ENCODE assay signal across 17 cellular contexts in genomic region chr11:117055449-117055848, GRCh38. TPM values are rescaled to one million over a fixed set of nuclear protein-coding genes. Genes with fewer than 3 reads are reported as not detected.
A peak's percentile ranks its signal among the peaks of the same experiment; 100 is the strongest.
DNase-seq lines count a peak whose midpoint lies in the region; ATAC-seq, FAIRE-seq and TF ChIP-seq lines count a peak whose summit lies in the region.
"Had no signal": no experiment of that assay in that cellular context is flagged by ENCODE, and none has a peak within 500 bp of the region (broad histone marks: within the 10 kb centered on the region; RNA-seq: fewer than 3 reads in every experiment).

No MANE protein-coding gene starts in this region.

- H3K27me3 ChIP-seq in psoas muscle (ENCODE audit: insufficient read depth in 3 of 3, low read length in 2 of 3), result no peaks in the 10 kb centered on the region
- H3K27me3 ChIP-seq: BLaER1 had no signal

- H3K9me3 ChIP-seq in psoas muscle, result no peaks in the 10 kb centered on the region
- H3K9me3 ChIP-seq: BLaER1 had no signal

- WGBS in psoas muscle, 3 donors, result 82 to 86% (median 84%) methylated on average over 6 of the region's 6 CpGs

- H3K36me3 ChIP-seq in psoas muscle (ENCODE audit: insufficient read depth in 1 of 2, low read depth in 1 of 2), result no peaks in the 10 kb centered on the region
- H3K36me3 ChIP-seq: BLaER1 had no signal

- no peak for TF ChIP-seq CTCF in LNCaP clone FGC (IDR thresholded peaks at IDR 0.05; ENCODE audit: control insufficient read depth, extremely low read depth, insufficient read depth)
- no peak for TF ChIP-seq CTCF in psoas muscle (IDR thresholded peaks at IDR 0.05)

- peaks cover 21% of the 10 kb centered on the region for H3K4me1 ChIP-seq in psoas muscle

- no peak overlapping the region for H3K4me3 ChIP-seq in LNCaP clone FGC (ENCODE audit: low read depth, low read length)
- H3K4me3 ChIP-seq in psoas muscle, result no peak overlapping the region
- H3K4me3 ChIP-seq: BLaER1, GM23338 had no signal

- peak; percentile 92 for ATAC-seq in left colon
- ATAC-seq in psoas muscle, result no peak
- no peak for ATAC-seq in activated CD4-positive, CD25-positive, alpha-beta regulatory T cell treated with anti-CD3 and anti-CD28 coated beads, Interleukin-2, amount 50 U/mL, for 24 hours
- ATAC-seq: GM23338 had no signal

- FAIRE-seq in GM19239 (lab: Jason Lieb, UNC), result no peak
- FAIRE-seq: GM12891 had no signal

- intact Hi-C loops in left colon (cut with DNase I, micrococcal nuclease), result no loop called here
- intact Hi-C loops in psoas muscle (cut with DNase I), result no loop called here

- DNase-seq in LNCaP clone FGC (ENCODE audit: low read depth) (peak; percentile 56), caudate nucleus (lab: John Stamatoyannopoulos, UW) (no peak), left colon (no peak), GM19239 (ENCODE audit: insufficient read length, low spot score) (no peak), psoas muscle (no peak)
- DNase-seq: 8988T; AML-193; CD8-positive, alpha-beta memory T cell; DMS 273 treated with DMSO at 0.1 percent for 48 hours; DMS79; H7; IMR-90 had no signal

- H3K27ac ChIP-seq in caudate nucleus (ENCODE audit: low read depth, low read length), result peak overlapping the region; percentile 63
- peak overlapping the region; percentile 51 for H3K27ac ChIP-seq in temporal lobe (ENCODE audit: low read depth, low read length)
- H3K27ac ChIP-seq in psoas muscle, result no peak overlapping the region
- H3K27ac ChIP-seq: BLaER1 had no signal

RNA-seq across cellular contexts. Expression of gene SIK3, which starts 42.8 kb away (rescaled TPM):
- 10 to 100 TPM; 35.3 to 39.0 TPM for total RNA-seq in left colon
- total RNA-seq in temporal lobe, result 21.6 TPM
- 10 to 100 TPM; 39.8 to 47.4 (median 42.8) TPM for total RNA-seq in psoas muscle
- 10 to 100 TPM; 16.3 to 22.2 (median 18.8) TPM for polyA plus RNA-seq in psoas muscle
